In genomic region chr10:103725242-103725641, GRCh38 we compare ENCODE assay signal across 17 cellular contexts.
DNase-seq lines count a peak whose midpoint lies in the region; FAIRE-seq and TF ChIP-seq lines count a peak whose summit lies in the region.
"Had no signal": no experiment of that assay in that cellular context is flagged by ENCODE, and none has a peak within 500 bp of the region (broad histone marks: within the 10 kb centered on the region; RNA-seq: fewer than 3 reads in every experiment).

No MANE protein-coding gene starts in this region.

- H3K56ac ChIP-seq in H1 (replicated peaks; ENCODE audit: insufficient read length, low read depth, low read length) = no peak overlapping the region

- H2AK5ac ChIP-seq in H1 (ENCODE audit: low read depth, low read length) = no peak overlapping the region

- H3K36me3 ChIP-seq in H1 (ENCODE audit: control insufficient read depth in 2 of 4, insufficient read depth in 4 of 4, low read length in 3 of 4) = no peaks in the 10 kb centered on the region
- no peaks in the 10 kb centered on the region for H3K36me3 ChIP-seq in neural progenitor cell
- peaks cover 14% of the 10 kb centered on the region for H3K36me3 ChIP-seq in A673 (ENCODE audit: insufficient read depth, low read length, poor library complexity, severe bottlenecking)
- H3K36me3 ChIP-seq in CD4-positive, alpha-beta memory T cell (ENCODE audit: insufficient read depth, low read length) = no peaks in the 10 kb centered on the region

- H2BK15ac ChIP-seq in H1 (ENCODE audit: low read length) = no peak overlapping the region

- no peaks in the 10 kb centered on the region for H3K9me3 ChIP-seq in H1 (ENCODE audit: insufficient read depth in 2 of 2, low read depth in 1 of 2, low read length in 1 of 2)
- H3K9me3 ChIP-seq in neural progenitor cell (ENCODE audit: low read depth) = no peaks in the 10 kb centered on the region
- no peaks in the 10 kb centered on the region for H3K9me3 ChIP-seq in A673 (ENCODE audit: low read depth, low read length, poor library complexity, severe bottlenecking)
- no peaks in the 10 kb centered on the region for H3K9me3 ChIP-seq in CD4-positive, alpha-beta memory T cell (ENCODE audit: control insufficient read depth in 1 of 2, low read length in 2 of 2)

- H4K8ac ChIP-seq in H1 (ENCODE audit: extremely low read depth, insufficient read depth, low read length) = no peak overlapping the region

- 0 out of 2 replicates have a peak overlapping the region, but pooled peaks have one; percentile 27 for H2BK12ac ChIP-seq in H1 (ENCODE audit: low read depth, low read length)

- no peak for TF ChIP-seq EP300 in H1 (IDR thresholded peaks at IDR 0.05; ENCODE audit: borderline replicate concordance in 1 of 2, low read depth in 2 of 2, low read length in 2 of 2)

- no peak overlapping the region for H4K5ac ChIP-seq in H1 (ENCODE audit: insufficient read length, low read depth, low read length)

- intact Hi-C loops in A673 (cut with micrococcal nuclease; ENCODE audit: unreplicated experiment) = no loop called here
- intact Hi-C loops in CD4-positive, alpha-beta memory T cell (cut with micrococcal nuclease) = no loop called here

- H3K23me2 ChIP-seq in H1 (ENCODE audit: low read depth, low read length) = no peaks in the 10 kb centered on the region

- H3K27me3 ChIP-seq in H1 (replicated peaks in 1 of 4; ENCODE audit: control insufficient read depth in 3 of 4, extremely low read depth in 1 of 4, insufficient read depth in 3 of 4, low read length in 3 of 4) = no peaks in the 10 kb centered on the region
- no peaks in the 10 kb centered on the region for H3K27me3 ChIP-seq in neural progenitor cell
- H3K27me3 ChIP-seq in A673 (replicated peaks; ENCODE audit: insufficient read depth, low read depth, low read length, poor library complexity) = no peaks in the 10 kb centered on the region
- H3K27me3 ChIP-seq in CD4-positive, alpha-beta memory T cell (ENCODE audit: insufficient read depth, low read length) = no peaks in the 10 kb centered on the region

- no TSS peak for BruUV-seq in A673 (replicated peaks; lab: Mats Ljungman, UMichigan)

- H3K79me1 ChIP-seq in H1 (ENCODE audit: low read depth, low read length) = no peaks in the 10 kb centered on the region

- no peak overlapping the region for H2BK5ac ChIP-seq in H1 (ENCODE audit: low read depth, low read length)

- CTCF ChIA-PET in RWPE1 (lab: Yijun Ruan, JAX) = interaction anchor here (0.6 to 0.8 kb wide), 2 partner anchors 12 to 390 kb away, joined by 3 to 5 read pairs; no protein-coding TSS in a partner anchor
- CTCF ChIA-PET in H1 (lab: Charles Lee; ENCODE audit: partially characterized antibody) = interaction anchor here (0.9 to 23.1 kb wide), 8 partner anchors 10 to 150 kb away, joined by 3 to 304 read pairs (median 5); partner anchors contain the start of gene SH3PXD2A
- CTCF ChIA-PET in A673 (lab: Charles Lee) = no interaction called here
- CTCF ChIA-PET in CD4-positive, alpha-beta memory T cell (lab: Charles Lee; ENCODE audit: partially characterized antibody) = no interaction called here

- H3K79me2 ChIP-seq in H1 (ENCODE audit: control insufficient read depth in 1 of 2, insufficient read depth in 2 of 2, low read length in 2 of 2) = no peaks in the 10 kb centered on the region
- no peaks in the 10 kb centered on the region for H3K79me2 ChIP-seq in neural progenitor cell (ENCODE audit: low read depth)

- no peak overlapping the region for H3K4ac ChIP-seq in H1 (replicated peaks; ENCODE audit: insufficient read length, low read depth, low read length)

- H3K4me1 ChIP-seq in H1 (replicated peaks in 1 of 4; ENCODE audit: control insufficient read depth in 3 of 4, insufficient read depth in 4 of 4, low read length in 3 of 4) (peaks cover 0 to 9% (median 5%) of the 10 kb centered on the region in 4 experiments; a peak in 6 of 7 replicates), neural progenitor cell (no peaks in the 10 kb centered on the region), A673 (ENCODE audit: insufficient read depth, low read length, poor library complexity, severe bottlenecking) (no peaks in the 10 kb centered on the region)
- no peaks in the 10 kb centered on the region for H3K4me1 ChIP-seq in CD4-positive, alpha-beta memory T cell (ENCODE audit: insufficient read depth, low read length)

- peak overlapping the region; percentile 0 for H3K27ac Mint-ChIP-seq in neural progenitor cell
- peak overlapping the region in 1 of 7 donors; percentile 33 for H3K27ac Mint-ChIP-seq in CD4-positive, alpha-beta memory T cell
- H3K27ac Mint-ChIP-seq: CD8-positive, alpha-beta T cell; GM23338; H9 had no signal

- H3K27ac ChIP-seq in RWPE1 = peak overlapping the region; percentile 25
- no peak overlapping the region for H3K27ac ChIP-seq in H1 (ENCODE audit: low read depth, low read length)
- no peak overlapping the region for H3K27ac ChIP-seq in neural progenitor cell
- H3K27ac ChIP-seq in A673 (ENCODE audit: low read depth, low read length, poor library complexity, severe bottlenecking) = no peak overlapping the region
- H3K27ac ChIP-seq in CD4-positive, alpha-beta memory T cell (ENCODE audit: low read depth, low read length) = no peak overlapping the region
- H3K27ac ChIP-seq: C4-2B, HL-60 had no signal

- H3K9ac ChIP-seq in H1 (replicated peaks in 1 of 4; ENCODE audit: extremely low read depth in 1 of 4, low read depth in 3 of 4, low read length in 3 of 4) = no peak overlapping the region
- no peak overlapping the region for H3K9ac ChIP-seq in neural progenitor cell

- H3K9me3 Mint-ChIP-seq in neural progenitor cell = no peaks in the 10 kb centered on the region
- H3K9me3 Mint-ChIP-seq in CD4-positive, alpha-beta memory T cell = no peaks in the 10 kb centered on the region
- H3K9me3 Mint-ChIP-seq: CD8-positive, alpha-beta T cell; GM23338; H9 had no signal

- no peak overlapping the region for H3K4me3 ChIP-seq in H1 (ENCODE audit: extremely low read depth in 1 of 4, insufficient read depth in 2 of 4, low read depth in 3 of 4, low read length in 4 of 4)
- no peak overlapping the region for H3K4me3 ChIP-seq in neural progenitor cell
- H3K4me3 ChIP-seq in A673 (ENCODE audit: low read depth, low read length, poor library complexity, severe bottlenecking) = no peak overlapping the region
- no peak overlapping the region for H3K4me3 ChIP-seq in CD4-positive, alpha-beta memory T cell (ENCODE audit: low read length in 2 of 2)
- H3K4me3 ChIP-seq: GM23338 had no signal

- H3K23ac ChIP-seq in H1 (ENCODE audit: insufficient read length) = no peak overlapping the region

- POLR2A ChIA-PET in RWPE1 (lab: Yijun Ruan, JAX; ENCODE audit: low non-redundant PET) = no interaction called here
- POLR2A ChIA-PET in H1 (lab: Charles Lee; ENCODE audit: partially characterized antibody) = no interaction called here
- POLR2A ChIA-PET in A673 (lab: Charles Lee; ENCODE audit: low non-redundant PET) = no interaction called here
- POLR2A ChIA-PET in CD4-positive, alpha-beta memory T cell (lab: Charles Lee; ENCODE audit: partially characterized antibody) = interaction anchor here (1.0 kb wide), 1 partner anchor 24 kb away, joined by 5 read pairs; no protein-coding TSS in a partner anchor

- DNase-seq in RWPE1 (ENCODE audit: low spot score) = no peak
- DNase-seq in H1 (ENCODE audit: low read depth in 1 of 2, low spot score in 2 of 2) = no peak
- DNase-seq in neural progenitor cell (ENCODE audit: low spot score) = no peak
- DNase-seq in urothelium cell line (ENCODE audit: low spot score) = no peak
- no peak for DNase-seq in NCI-H2107 treated with DMSO at 0.1 percent for 48 hours (lab: John Stamatoyannopoulos, UW; ENCODE audit: unreplicated experiment)
- no peak for DNase-seq in A673 (ENCODE audit: low spot score)
- no peak for DNase-seq in CD4-positive, alpha-beta memory T cell
- DNase-seq: AML-193; Calu3; CD8-positive, alpha-beta T cell; DMS79 treated with DMSO at 0.1 percent for 48 hours; GF-D8; H9 had no signal

- H3K18ac ChIP-seq in H1 (ENCODE audit: extremely low read depth, low read length) = no peak overlapping the region

- H3K4me2 ChIP-seq in H1 (ENCODE audit: insufficient read depth in 1 of 2, low read depth in 2 of 2, low read length in 2 of 2) (no peak overlapping the region), neural progenitor cell (no peak overlapping the region)
- H3K4me2 ChIP-seq: GM23338 had no signal

- no peaks in the 10 kb centered on the region for H3K27me3 Mint-ChIP-seq in neural progenitor cell (ENCODE audit: insufficient read depth, low read depth)
- H3K27me3 Mint-ChIP-seq in CD4-positive, alpha-beta memory T cell = no peaks in the 10 kb centered on the region

- no peak overlapping the region for H2BK120ac ChIP-seq in H1 (replicated peaks; ENCODE audit: low read depth, low read length)

- peaks cover 3% of the 10 kb centered on the region for H3K4me1 Mint-ChIP-seq in neural progenitor cell
- peaks cover 0 to 1% (median 0%) of the 10 kb centered on the region in 4 donors for H3K4me1 Mint-ChIP-seq in CD4-positive, alpha-beta memory T cell

- 92% methylated on average over 5 of the region's 5 CpGs; no CpG with 5 or more reads in 1 of the 2 experiments for WGBS in H1 (ENCODE audit: extremely low coverage in 1 of 2, insufficient coverage in 1 of 2, insufficient read length in 1 of 2, insufficient replicate concordance in 2 of 2, low coverage in 1 of 2, low lambda C conversion rate in 2 of 2, missing lambda C conversion rate in 1 of 2), 2 experiments

- H4K20me1 ChIP-seq in H1 (replicated peaks in 1 of 2; ENCODE audit: control insufficient read depth in 1 of 2, insufficient read depth in 2 of 2, low read length in 2 of 2) (no peaks in the 10 kb centered on the region), neural progenitor cell (ENCODE audit: low read depth) (no peaks in the 10 kb centered on the region)

- no peak for TF ChIP-seq RAD21 in H1 (IDR thresholded peaks at IDR 0.05 in 1 of 2, conservative IDR thresholded peaks at IDR 0.05 in 1 of 2; ENCODE audit: low read depth in 2 of 2, low read length in 2 of 2)

- peaks cover 2% of the 10 kb centered on the region for H3K36me3 Mint-ChIP-seq in neural progenitor cell
- H3K36me3 Mint-ChIP-seq in CD4-positive, alpha-beta memory T cell = no peaks in the 10 kb centered on the region
- H3K36me3 Mint-ChIP-seq: CD8-positive, alpha-beta T cell had no signal

- H3K14ac ChIP-seq in H1 (ENCODE audit: insufficient read length) = no peak overlapping the region

- no peak overlapping the region for H2AFZ ChIP-seq in H1 (ENCODE audit: low read length)
- no peak overlapping the region for H2AFZ ChIP-seq in neural progenitor cell (replicated peaks)
- H2AFZ ChIP-seq: GM23338 had no signal

- no peak overlapping the region for H3K4me3 Mint-ChIP-seq in neural progenitor cell
- H3K4me3 Mint-ChIP-seq in CD4-positive, alpha-beta memory T cell = no peak overlapping the region
- H3K4me3 Mint-ChIP-seq: CD8-positive, alpha-beta T cell; GM23338; H9 had no signal

- TF ChIP-seq POLR2A in H1 (IDR thresholded peaks at IDR 0.05; ENCODE audit: control extremely low read depth in 1 of 2, low read depth in 2 of 2, low read length in 2 of 2) = no peak

- FAIRE-seq in H1 (lab: Jason Lieb, UNC) = no peak
- peak; percentile 35 for FAIRE-seq in urothelium cell line (lab: Jason Lieb, UNC)
- FAIRE-seq: A204.1 had no signal

- no peak overlapping the region for H4K91ac ChIP-seq in H1 (replicated peaks; ENCODE audit: insufficient read length, low read length)

- TF ChIP-seq CTCF in RWPE1 (conservative IDR thresholded peaks at IDR 0.05; ENCODE audit: low read depth) (no peak), H1 (IDR thresholded peaks at IDR 0.05; ENCODE audit: control extremely low read depth in 1 of 3, insufficient read depth in 1 of 3, low read depth in 1 of 3, low read length in 3 of 3) (no peak), neural progenitor cell (IDR thresholded peaks at IDR 0.05) (no peak), A673 (conservative IDR thresholded peaks at IDR 0.05; ENCODE audit: low read depth, low read length) (no peak)

- no peak overlapping the region for H2BK20ac ChIP-seq in H1 (ENCODE audit: low read length)

- H3F3A ChIP-seq in neural progenitor cell (ENCODE audit: low read depth) = no peaks in the 10 kb centered on the region

Comparison
In these comparisons a context has a peak if more than half of its experiments do, and no peak if none do; other contexts are left out.
1. CTCF ChIA-PET loops: an anchor here in RWPE1 (0.6 to 0.8 kb wide) and H1 (0.9 to 23.1 kb wide); none called in A673 and CD4-positive, alpha-beta memory T cell.